24 cellular contexts compared by ENCODE assay signal in the genomic region with DNA sequence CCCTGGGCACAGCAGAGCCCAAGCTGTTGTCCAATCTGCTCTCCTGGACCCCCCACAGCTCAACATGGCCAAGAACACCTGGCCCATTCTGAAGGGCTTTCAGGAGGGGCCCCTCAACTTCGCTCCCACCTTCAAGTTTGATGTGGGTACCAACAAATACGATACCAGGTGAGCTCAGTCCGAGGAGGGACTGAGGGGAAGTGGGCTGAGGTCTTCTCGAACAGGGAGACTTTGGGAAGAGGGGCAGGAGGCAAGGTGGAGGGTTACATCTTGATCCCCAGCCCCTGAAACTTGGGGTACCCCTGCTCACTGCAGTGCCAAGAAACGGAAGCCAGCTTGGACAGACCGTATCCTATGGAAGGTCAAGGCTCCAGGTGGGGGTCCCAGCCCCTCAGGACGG. TPM values are rescaled to one million over a fixed set of nuclear protein-coding genes. Genes with fewer than 3 reads are reported as not detected.
DNase-seq lines count a peak whose midpoint lies in the region; ATAC-seq and TF ChIP-seq lines count a peak whose summit lies in the region.
"Had no signal": no experiment of that assay in that cellular context is flagged by ENCODE, and none has a peak within 500 bp of the region (broad histone marks: within the 10 kb centered on the region; RNA-seq: fewer than 3 reads in every experiment).

No MANE protein-coding gene starts in this region.

- TF ChIP-seq RAD21 in SK-N-SH (IDR thresholded peaks at IDR 0.05; ENCODE audit: low read length), result no peak

- TF ChIP-seq EP300 in SK-N-SH (IDR thresholded peaks at IDR 0.05; ENCODE audit: borderline replicate concordance in 1 of 2, low read depth in 1 of 2, low read length in 1 of 2), result no peak

- no peak for TF ChIP-seq POLR2A in thyroid gland (IDR thresholded peaks at IDR 0.05)

- intact Hi-C loops in OCI-LY7 (cut with micrococcal nuclease; ENCODE audit: unreplicated experiment), result no loop called here
- intact Hi-C loops in thyroid gland (cut with DNase I), result no loop called here

- 89% methylated on average over 4 of the region's 7 CpGs for WGBS in SK-N-SH (ENCODE audit: low lambda C conversion rate)
- WGBS in thyroid gland, 2 donors, result 95 to 98% methylated on average over 7 of the region's 7 CpGs

- peaks cover 6% of the 10 kb centered on the region for H3F3A ChIP-seq in SK-N-SH (replicated peaks; ENCODE audit: insufficient read depth)

- H2AFZ ChIP-seq in SK-N-SH (ENCODE audit: low read depth), result no peak overlapping the region
- peak overlapping the region; percentile 21; the same call in 1 of the 2 replicates for H2AFZ ChIP-seq in OCI-LY7 (ENCODE audit: low read length)

- H3K9me3 ChIP-seq in SK-N-SH (no peaks in the 10 kb centered on the region), OCI-LY7 (ENCODE audit: low read length) (no peaks in the 10 kb centered on the region), thyroid gland (no peaks in the 10 kb centered on the region)

- H4K20me1 ChIP-seq in SK-N-SH (ENCODE audit: insufficient read depth) (no peaks in the 10 kb centered on the region), OCI-LY7 (ENCODE audit: insufficient read depth, low read length) (no peaks in the 10 kb centered on the region)

- H3K27ac ChIP-seq in SK-N-SH (ENCODE audit: low read depth in 2 of 2, low read length in 1 of 2) (no peak overlapping the region), OCI-LY7 (ENCODE audit: low read depth, low read length, poor library complexity, severe bottlenecking) (no peak overlapping the region), thyroid gland (peak overlapping the region; percentile 93 to 99 (median 94)), foreskin keratinocyte (no peak overlapping the region)
- H3K27ac ChIP-seq: HL-60 had no signal

- H3K4me2 ChIP-seq in SK-N-SH, result no peak overlapping the region
- peak overlapping the region; percentile 43; the same call in 1 of the 2 replicates for H3K4me2 ChIP-seq in OCI-LY7 (ENCODE audit: low read length)

- no peaks in the 10 kb centered on the region for H3K79me2 ChIP-seq in SK-N-SH (ENCODE audit: insufficient read depth)
- no peaks in the 10 kb centered on the region for H3K79me2 ChIP-seq in OCI-LY7 (ENCODE audit: insufficient read depth, low read depth, low read length)

- H3K4me3 ChIP-seq in SK-N-SH (ENCODE audit: low read depth in 2 of 2, low read length in 1 of 2) (no peak overlapping the region), OCI-LY7 (ENCODE audit: low read depth, low read length, poor library complexity, severe bottlenecking) (no peak overlapping the region), thyroid gland (replicated peaks in 1 of 3) (no peak overlapping the region)

- H3K9me2 ChIP-seq in SK-N-SH (no peaks in the 10 kb centered on the region), OCI-LY7 (ENCODE audit: insufficient read depth, low read length) (no peaks in the 10 kb centered on the region)

- POLR2A ChIA-PET in SK-N-SH (lab: Yijun Ruan, JAX), result no interaction called here
- POLR2A ChIA-PET in OCI-LY7 (lab: Charles Lee), result interaction anchor here (0.9 kb wide), 1 partner anchor 20 kb away, joined by 3 read pairs; no protein-coding TSS in a partner anchor

- H3K4me1 ChIP-seq in SK-N-SH (ENCODE audit: control insufficient read depth in 1 of 2, insufficient read depth in 2 of 2, low read depth in 1 of 2, low read length in 1 of 2) (peaks cover 0 to 32% of the 10 kb centered on the region in 2 experiments; a peak in 1 of 4 replicates), OCI-LY7 (ENCODE audit: insufficient read depth, low read length, poor library complexity, severe bottlenecking) (peaks cover 8% of the 10 kb centered on the region), thyroid gland (peaks cover 71 to 80% of the 10 kb centered on the region in 2 donors), foreskin keratinocyte (peaks cover 1% of the 10 kb centered on the region)

- H3K27me3 ChIP-seq in SK-N-SH (ENCODE audit: insufficient read depth), result no peaks in the 10 kb centered on the region
- no peaks in the 10 kb centered on the region for H3K27me3 ChIP-seq in thyroid gland
- H3K27me3 ChIP-seq in foreskin keratinocyte, result peaks cover 8% of the 10 kb centered on the region

- DNase-seq in SK-N-SH (peak; percentile 10), OCI-LY7 (ENCODE audit: low spot score) (no peak), epidermal melanocyte (ENCODE audit: insufficient read length, low spot score) (peak; percentile 4), thyroid gland (no peak), foreskin keratinocyte (no peak), A172 (ENCODE audit: low spot score) (no peak)
- DNase-seq: AML-193; Calu3; CD8-positive, alpha-beta memory T cell; DMS153; GOT3; KBM-7; NCI-H1105; NCI-H2029 treated with DMSO at 0.1 percent for 48 hours; NCI-H524 treated with DMSO at 0.1 percent for 48 hours; NCI-H82; PC-3; Right ventricle myocardium superior; SW 1271 had no signal

- H3K36me3 ChIP-seq in SK-N-SH (replicated peaks in 1 of 2; ENCODE audit: control insufficient read depth in 1 of 2, insufficient read depth in 2 of 2, low read length in 1 of 2), result no peaks in the 10 kb centered on the region
- H3K36me3 ChIP-seq in OCI-LY7 (ENCODE audit: insufficient read depth, low read length), result no peaks in the 10 kb centered on the region
- peaks cover under 1 to 8% of the 10 kb centered on the region in 2 donors for H3K36me3 ChIP-seq in thyroid gland

- BruUV-seq in OCI-LY7 (replicated peaks; lab: Mats Ljungman, UMichigan), result no TSS peak

- CTCF ChIA-PET in SK-N-SH (lab: Yijun Ruan, JAX), result interaction anchor here (0.7 to 2.4 kb wide), 5 partner anchors 16 to 145 kb away, joined by 3 to 7 read pairs (median 4); a partner anchor contains a TSS
- CTCF ChIA-PET in OCI-LY7 (lab: Charles Lee; ENCODE audit: unreplicated experiment), result interaction anchor here (0.6 kb wide), 2 partner anchors 27 to 177 kb away, joined by 3 to 10 read pairs; no protein-coding TSS in a partner anchor

- H3K9ac ChIP-seq in SK-N-SH, result no peak overlapping the region

- ATAC-seq in SK-N-SH treated with all-trans-retinoic acid at 6 μM for 48 hours (no peak), foreskin keratinocyte (no peak), HG02623 (IDR thresholded peaks at IDR 0.05; ENCODE audit: unreplicated experiment) (no peak)
- ATAC-seq: HepG2, PC-3 had no signal

- TF ChIP-seq CTCF in SK-N-SH (IDR thresholded peaks at IDR 0.05) (no peak), OCI-LY7 (conservative IDR thresholded peaks at IDR 0.05; ENCODE audit: low read length) (no peak), thyroid gland (IDR thresholded peaks at IDR 0.05) (no peak), foreskin keratinocyte (conservative IDR thresholded peaks at IDR 0.05) (no peak)

TF ChIP-seq in SK-N-SH, 30 proteins besides CTCF, POLR2A, EP300 and RAD21 (continues in another document):
- TF ChIP-seq, protein P1, sequence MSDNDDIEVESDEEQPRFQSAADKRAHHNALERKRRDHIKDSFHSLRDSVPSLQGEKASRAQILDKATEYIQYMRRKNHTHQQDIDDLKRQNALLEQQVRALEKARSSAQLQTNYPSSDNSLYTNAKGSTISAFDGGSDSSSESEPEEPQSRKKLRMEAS (IDR thresholded peaks at IDR 0.05; ENCODE audit: low read depth), result no peak

TF ChIP-seq in SK-N-SH treated with all-trans-retinoic acid at 6 μM for 48 hours, 23 proteins besides CTCF, POLR2A, EP300 and RAD21 (continues in another document):
- no peak for TF ChIP-seq ESRRG (CRISPR knock-in tag; IDR thresholded peaks at IDR 0.05)
- no peak for TF ChIP-seq ARNTL (CRISPR knock-in tag; IDR thresholded peaks at IDR 0.05; ENCODE audit: borderline replicate concordance, low read depth)
- TF ChIP-seq ZC3H10 (CRISPR knock-in tag; IDR thresholded peaks at IDR 0.05), result no peak

RNA-seq across cellular contexts. Expression of a gene that starts 5.4 kb away (rescaled TPM):
- polyA plus RNA-seq in SK-N-SH (2012; rRNA removed) (3.2 TPM in 2 replicates), foreskin keratinocyte (1.1 and 1.3 TPM in 2 replicates)
- polyA plus RNA-seq in SK-N-SH (2012; cell fraction: cytosol; rRNA removed), result 0.73 and 1.2 TPM in 2 replicates
- 14.7 and 18.9 TPM in 2 replicates for polyA plus RNA-seq in SK-N-SH (2012; cell fraction: nucleus; rRNA removed)
- not detected in 2 replicates for total RNA-seq in OCI-LY7 (2014; rRNA removed; shearing (Covaris generic))
- total RNA-seq in OCI-LY7 (2022) (7.0 and 7.5 TPM in 2 replicates), thyroid gland (100 to 1,000 TPM; 180 to 665 (median 442) TPM), foreskin keratinocyte (1.3 TPM in 2 replicates)
- total RNA-seq in A172 (2014; rRNA removed; shearing (Covaris generic)), result 0.33 and 1.3 TPM in 2 replicates
- polyA plus RNA-seq: CD8-positive, alpha-beta memory T cell had no signal

RNA-seq across cellular contexts. Expression of a gene that starts 12.2 kb away (rescaled TPM):
- not detected in 2 replicates for polyA plus RNA-seq in SK-N-SH (2012; rRNA removed)
- not detected in 2 replicates for polyA plus RNA-seq in SK-N-SH (2012; cell fraction: cytosol; rRNA removed)
- not detected in 2 replicates for polyA plus RNA-seq in SK-N-SH (2012; cell fraction: nucleus; rRNA removed)
- total RNA-seq in OCI-LY7 (2014; rRNA removed; shearing (Covaris generic)), result not detected in 2 replicates
- total RNA-seq in OCI-LY7 (2022), result not detected in 2 replicates
- total RNA-seq in thyroid gland, result 1 to 10 TPM in 1 of 4 donors, under 1 TPM in 2, not detected in 1; 0.22 to 1.9 (median 0.83) TPM
- total RNA-seq in foreskin keratinocyte, result 0.71 and 0.92 TPM in 2 replicates
- 0.65 and 0.84 TPM in 2 replicates for polyA plus RNA-seq in foreskin keratinocyte
- total RNA-seq in A172 (2014; rRNA removed; shearing (Covaris generic)), result not detected in 2 replicates
- total RNA-seq: Calu3; CD8-positive, alpha-beta memory T cell; HT-29; PC-3; Right ventricle myocardium superior had no signal
- polyA plus RNA-seq: CD8-positive, alpha-beta memory T cell had no signal

RNA-seq across cellular contexts. Expression of a gene that starts 20.8 kb away (rescaled TPM):
- polyA plus RNA-seq in SK-N-SH (2012; rRNA removed) (97.1 and 117 TPM in 2 replicates), foreskin keratinocyte (10.7 and 32.2 TPM in 2 replicates)
- 55.2 and 84.3 TPM in 2 replicates for polyA plus RNA-seq in SK-N-SH (2012; cell fraction: cytosol; rRNA removed)
- 81.0 and 129 TPM in 2 replicates for polyA plus RNA-seq in SK-N-SH (2012; cell fraction: nucleus; rRNA removed)
- 1.4 TPM in 1 of 2 replicates, not detected in the other for total RNA-seq in OCI-LY7 (2014; rRNA removed; shearing (Covaris generic))
- total RNA-seq in OCI-LY7 (2022) (0.55 and 1.8 TPM in 2 replicates), thyroid gland (100 to 1,000 TPM; 208 to 501 (median 314) TPM), foreskin keratinocyte (5.7 and 15.5 TPM in 2 replicates)
- total RNA-seq in A172 (2014; rRNA removed; shearing (Covaris generic)), result 128 and 162 TPM in 2 replicates
- total RNA-seq: Calu3 had no signal

RNA-seq across cellular contexts. Expression of a gene that starts 31.8 kb away (rescaled TPM):
- polyA plus RNA-seq in SK-N-SH (2012; rRNA removed) (21.7 and 32.1 TPM in 2 replicates), foreskin keratinocyte (17.8 and 19.2 TPM in 2 replicates)
- polyA plus RNA-seq in SK-N-SH (2012; cell fraction: cytosol; rRNA removed), result 18.4 and 24.3 TPM in 2 replicates
- polyA plus RNA-seq in SK-N-SH (2012; cell fraction: nucleus; rRNA removed), result 22.4 and 31.8 TPM in 2 replicates
- total RNA-seq in OCI-LY7 (2014; rRNA removed; shearing (Covaris generic)), result 14.3 and 17.7 TPM in 2 replicates
- total RNA-seq in OCI-LY7 (2022) (17.1 and 19.5 TPM in 2 replicates), thyroid gland (10 to 100 TPM; 56.0 to 63.1 (median 58.1) TPM), foreskin keratinocyte (20.8 and 24.0 TPM in 2 replicates)
- total RNA-seq in A172 (2014; rRNA removed; shearing (Covaris generic)), result 14.3 and 15.5 TPM in 2 replicates

RNA-seq across cellular contexts. Expression of a gene that starts 47.0 kb away (rescaled TPM):
- polyA plus RNA-seq in SK-N-SH (2012; rRNA removed) (12.5 and 30.4 TPM in 2 replicates), foreskin keratinocyte (186 and 201 TPM in 2 replicates)
- polyA plus RNA-seq in SK-N-SH (2012; cell fraction: cytosol; rRNA removed), result 9.1 and 14.9 TPM in 2 replicates
- 70.2 and 73.7 TPM in 2 replicates for polyA plus RNA-seq in SK-N-SH (2012; cell fraction: nucleus; rRNA removed)
- total RNA-seq in OCI-LY7 (2014; rRNA removed; shearing (Covaris generic)), result 13.5 and 16.9 TPM in 2 replicates
- total RNA-seq in OCI-LY7 (2022) (35.4 and 50.8 TPM in 2 replicates), thyroid gland (10 to 100 TPM; 46.2 to 60.3 (median 54.2) TPM), foreskin keratinocyte (214 and 236 TPM in 2 replicates)
- total RNA-seq in A172 (2014; rRNA removed; shearing (Covaris generic)), result 55.8 and 61.1 TPM in 2 replicates

Comparison
In these comparisons a context has a peak if more than half of its experiments do, and no peak if none do; other contexts are left out.
1. DNase-seq: peak in SK-N-SH (single experiment) and epidermal melanocyte (single experiment); none in OCI-LY7 (single experiment), thyroid gland (0 of 2), foreskin keratinocyte (0 of 2) and A172 (single experiment).
2. H3K27ac ChIP-seq: peak in thyroid gland (3 of 3); none in SK-N-SH (0 of 2), OCI-LY7 (single experiment) and foreskin keratinocyte (single experiment).
3. RNA of a gene that starts 5.4 kb away (total RNA-seq): 180 to 665 TPM in thyroid gland; 7.0 to 7.5 TPM in OCI-LY7, 1.3 TPM in foreskin keratinocyte and 0.33 to 1.3 TPM in A172; every median in the first group is over 10 times any median in the second.